ENCODE assay signal across 25 cellular contexts in the genomic region with DNA sequence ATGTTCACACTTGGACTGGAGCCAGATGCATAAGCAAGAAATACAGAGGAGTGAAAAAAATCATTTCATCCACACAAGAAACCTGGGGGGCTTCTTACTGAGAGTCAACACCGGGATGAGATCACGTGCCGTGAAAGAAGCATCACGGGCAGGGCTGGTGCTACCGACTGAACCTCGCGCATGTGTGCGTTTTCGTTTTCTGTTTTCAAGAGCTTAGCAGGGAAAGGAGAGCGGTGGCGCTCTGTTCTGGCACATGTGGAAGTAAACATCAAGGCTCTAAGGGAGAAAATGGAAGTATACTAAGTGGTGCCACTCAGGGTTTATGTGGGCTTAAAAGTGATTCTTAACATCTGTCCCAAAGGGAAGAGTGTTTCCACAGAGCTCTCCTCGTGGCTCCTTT. TPM values are rescaled to one million over a fixed set of nuclear protein-coding genes. Genes with fewer than 3 reads are reported as not detected.
DNase-seq lines count a peak whose midpoint lies in the region; ATAC-seq, FAIRE-seq and TF ChIP-seq lines count a peak whose summit lies in the region.
"Had no signal": no experiment of that assay in that cellular context is flagged by ENCODE, and none has a peak within 500 bp of the region (broad histone marks: within the 10 kb centered on the region; RNA-seq: fewer than 3 reads in every experiment).

No MANE protein-coding gene starts in this region.

- H3K4me1 ChIP-seq in left lung (peaks cover 34 to 46% of the 10 kb centered on the region in 2 donors), skeletal muscle satellite cell (ENCODE audit: control insufficient read depth, insufficient read depth, low read length) (peaks cover 72% of the 10 kb centered on the region), heart right ventricle (peaks cover 33 to 96% (median 71%) of the 10 kb centered on the region in 9 donors)

- peak overlapping the region; percentile 54 for H3K27ac Mint-ChIP-seq in CD4-positive, alpha-beta T cell
- H3K27ac Mint-ChIP-seq in activated T-helper 2 cell treated with anti-CD3 and anti-CD28 coated beads, Interferon-gamma antibody, Interleukin-2, Interleukin-4, amounts not matched to agents 10 μg/mL and 5 μg/mL and 100 μg/mL, durations not matched to agents 14 hours and 24 hours and 36 hours = peak overlapping the region; percentile 74

- H3K27me3 ChIP-seq in CD4-positive, alpha-beta T cell (ENCODE audit: control insufficient read depth, insufficient read depth, low read length) = no peaks in the 10 kb centered on the region
- H3K27me3 ChIP-seq in left lung (no peaks in the 10 kb centered on the region), skeletal muscle satellite cell (ENCODE audit: control insufficient read depth, insufficient read depth, low read length) (no peaks in the 10 kb centered on the region), WERI-Rb-1 (ENCODE audit: insufficient read depth, low read depth, severe bottlenecking) (no peaks in the 10 kb centered on the region), heart right ventricle (no peaks in the 10 kb centered on the region)
- H3K27me3 ChIP-seq: colonic mucosa, esophagus muscularis mucosa, heart left ventricle had no signal

- no peak for ATAC-seq in CD4-positive, alpha-beta T cell (ENCODE audit: poor library complexity)
- ATAC-seq in left lung = peak; percentile 11
- ATAC-seq in heart right ventricle = no peak
- ATAC-seq: activated T-cell treated with anti-CD3 and anti-CD28 coated beads, Interleukin-2, amount 50 U/mL, for 4 hours; GM23338; heart left ventricle; mucosa of descending colon had no signal

- H3K27ac ChIP-seq in CD4-positive, alpha-beta T cell (ENCODE audit: low read depth, low read length) = no peak overlapping the region
- H3K27ac ChIP-seq in left lung = no peak overlapping the region
- H3K27ac ChIP-seq in WERI-Rb-1 = no peak overlapping the region
- H3K27ac ChIP-seq in heart right ventricle = peak overlapping the region in 5 of 10 donors; percentile 6 to 84 (median 39)
- H3K27ac ChIP-seq: colonic mucosa, HL-60, PC-9 had no signal

- CTCF ChIA-PET in CD4-positive, alpha-beta T cell (lab: Charles Lee) = no interaction called here

- no peak for TF ChIP-seq CTCF in CD4-positive, alpha-beta T cell (IDR thresholded peaks at IDR 0.05)
- TF ChIP-seq CTCF in left lung (IDR thresholded peaks at IDR 0.05) (no peak), WERI-Rb-1 (IDR thresholded peaks at IDR 0.05; ENCODE audit: low read depth, low read length) (no peak), heart right ventricle (IDR thresholded peaks at IDR 0.05) (no peak)

- no peak for FAIRE-seq in urothelium cell line (lab: Jason Lieb, UNC)
- FAIRE-seq: GM12892 had no signal

- intact Hi-C loops in CD4-positive, alpha-beta T cell (cut with DNase I, micrococcal nuclease) = loop anchor here in 1 of 2 experiments (5.0 kb wide), 1 partner anchor 60 kb away; no protein-coding TSS in a partner anchor
- intact Hi-C loops in activated T-helper 2 cell treated with anti-CD3 and anti-CD28 coated beads, Interferon-gamma antibody, Interleukin-2, Interleukin-4, amounts not matched to agents 10 μg/mL and 5 μg/mL and 100 μg/mL, durations not matched to agents 14 hours and 24 hours and 36 hours (cut with micrococcal nuclease) = loop anchor here (5.0 kb wide), 1 partner anchor 35 kb away; no protein-coding TSS in a partner anchor
- intact Hi-C loops in left lung (cut with DNase I) = no loop called here
- intact Hi-C loops in heart right ventricle (cut with DNase I) = loop anchor here in 1 of 10 donors (10.0 kb wide), 1 partner anchor 47 kb away; no protein-coding TSS in a partner anchor

- no peaks in the 10 kb centered on the region for H3K9me3 ChIP-seq in CD4-positive, alpha-beta T cell (ENCODE audit: control insufficient read depth, low read length)
- no peaks in the 10 kb centered on the region for H3K9me3 ChIP-seq in left lung
- no peaks in the 10 kb centered on the region for H3K9me3 ChIP-seq in skeletal muscle satellite cell (replicated peaks; ENCODE audit: low read length)
- no peaks in the 10 kb centered on the region for H3K9me3 ChIP-seq in WERI-Rb-1 (ENCODE audit: severe bottlenecking)
- H3K9me3 ChIP-seq in heart right ventricle = no peaks in the 10 kb centered on the region
- H3K9me3 ChIP-seq: colonic mucosa, esophagus muscularis mucosa, heart left ventricle, mucosa of descending colon, SK-N-SH had no signal

- peaks cover 51% of the 10 kb centered on the region for H3K36me3 Mint-ChIP-seq in CD4-positive, alpha-beta T cell (ENCODE audit: low read depth)
- H3K36me3 Mint-ChIP-seq in activated T-helper 2 cell treated with anti-CD3 and anti-CD28 coated beads, Interferon-gamma antibody, Interleukin-2, Interleukin-4, amounts not matched to agents 10 μg/mL and 5 μg/mL and 100 μg/mL, durations not matched to agents 14 hours and 24 hours and 36 hours (ENCODE audit: low read depth) = peaks cover 44% of the 10 kb centered on the region

- peak overlapping the region; percentile 3 for H3K9ac ChIP-seq in skeletal muscle satellite cell (ENCODE audit: low read depth, low read length)
- H3K9ac ChIP-seq: SK-N-SH had no signal

- no peaks in the 10 kb centered on the region for H3K9me3 Mint-ChIP-seq in CD4-positive, alpha-beta T cell
- H3K9me3 Mint-ChIP-seq in activated T-helper 2 cell treated with anti-CD3 and anti-CD28 coated beads, Interferon-gamma antibody, Interleukin-2, Interleukin-4, amounts not matched to agents 10 μg/mL and 5 μg/mL and 100 μg/mL, durations not matched to agents 14 hours and 24 hours and 36 hours = no peaks in the 10 kb centered on the region
- H3K9me3 Mint-ChIP-seq: activated T-cell treated with anti-CD3 and anti-CD28 coated beads, Interleukin-2, amount 50 U/mL, for 4 hours; GM23338 had no signal

- no peaks in the 10 kb centered on the region for H3K27me3 Mint-ChIP-seq in CD4-positive, alpha-beta T cell
- H3K27me3 Mint-ChIP-seq in activated T-helper 2 cell treated with anti-CD3 and anti-CD28 coated beads, Interferon-gamma antibody, Interleukin-2, Interleukin-4, amounts not matched to agents 10 μg/mL and 5 μg/mL and 100 μg/mL, durations not matched to agents 14 hours and 24 hours and 36 hours (ENCODE audit: low read depth) = no peaks in the 10 kb centered on the region

- H3K4me1 Mint-ChIP-seq in CD4-positive, alpha-beta T cell (ENCODE audit: low read depth) = peaks cover 89% of the 10 kb centered on the region
- peaks cover 44% of the 10 kb centered on the region for H3K4me1 Mint-ChIP-seq in activated T-helper 2 cell treated with anti-CD3 and anti-CD28 coated beads, Interferon-gamma antibody, Interleukin-2, Interleukin-4, amounts not matched to agents 10 μg/mL and 5 μg/mL and 100 μg/mL, durations not matched to agents 14 hours and 24 hours and 36 hours (ENCODE audit: low read depth)

- 84 to 90% methylated on average over 12 of the region's 12 CpGs for WGBS in heart right ventricle, 2 donors

- H3K4me2 ChIP-seq in skeletal muscle satellite cell (ENCODE audit: low read length) = peak overlapping the region; percentile 10
- H3K4me2 ChIP-seq: GM23338, PC-9, SK-N-SH had no signal

- POLR2A ChIA-PET in CD4-positive, alpha-beta T cell (lab: Charles Lee) = no interaction called here

- no peak overlapping the region for H3K4me3 Mint-ChIP-seq in CD4-positive, alpha-beta T cell
- H3K4me3 Mint-ChIP-seq in activated T-helper 2 cell treated with anti-CD3 and anti-CD28 coated beads, Interferon-gamma antibody, Interleukin-2, Interleukin-4, amounts not matched to agents 10 μg/mL and 5 μg/mL and 100 μg/mL, durations not matched to agents 14 hours and 24 hours and 36 hours (ENCODE audit: low read depth) = no peak overlapping the region
- H3K4me3 Mint-ChIP-seq: activated T-cell treated with anti-CD3 and anti-CD28 coated beads, Interleukin-2, amount 50 U/mL, for 4 hours; GM23338 had no signal

- no peak overlapping the region for H3K4me3 ChIP-seq in left lung
- H3K4me3 ChIP-seq in skeletal muscle satellite cell (ENCODE audit: low read length) = peak overlapping the region; percentile 29
- no peak overlapping the region for H3K4me3 ChIP-seq in WERI-Rb-1 (ENCODE audit: low read depth, low read length)
- H3K4me3 ChIP-seq in heart right ventricle = no peak overlapping the region
- H3K4me3 ChIP-seq: colonic mucosa, esophagus muscularis mucosa, GM23338, heart left ventricle, mucosa of descending colon, PC-9 had no signal

- no peak for DNase-seq in CD4-positive, alpha-beta T cell
- DNase-seq in activated T-helper 2 cell treated with anti-CD3 and anti-CD28 coated beads, Interferon-gamma antibody, Interleukin-2, Interleukin-4, amounts not matched to agents 10 μg/mL and 5 μg/mL and 100 μg/mL, durations not matched to agents 14 hours and 24 hours and 36 hours (ENCODE audit: low spot score) = no peak
- DNase-seq in left lung = no peak
- DNase-seq in WERI-Rb-1 = no peak
- no peak for DNase-seq in heart right ventricle
- DNase-seq in urothelium cell line (ENCODE audit: low spot score) = no peak
- no peak for DNase-seq in KG1 (lab: John Stamatoyannopoulos, UW)
- DNase-seq: activated CD4-positive, alpha-beta T cell treated with anti-CD3 and anti-CD28 coated beads, Interleukin-2, amount 50 U/mL, for 4 hours; activated T-cell treated with anti-CD3 and anti-CD28 coated beads, Interleukin-2, amount 50 U/mL, for 4 hours; Calu3; colonic mucosa; GF-D8; heart left ventricle; KBM-7; mucosa of descending colon; NCI-H1092 treated with DMSO at 0.1 percent for 48 hours; NCI-H774; PC-9; SK-N-SH; stimulated activated naive CD4-positive, alpha-beta T cell had no signal

- H3K36me3 ChIP-seq in left lung = no peaks in the 10 kb centered on the region
- H3K36me3 ChIP-seq in skeletal muscle satellite cell (ENCODE audit: insufficient read depth, low read length) = peaks cover 9% of the 10 kb centered on the region
- H3K36me3 ChIP-seq in WERI-Rb-1 = peaks cover 34% of the 10 kb centered on the region
- peaks cover 0 to 13% (median 0%) of the 10 kb centered on the region in 9 donors for H3K36me3 ChIP-seq in heart right ventricle
- H3K36me3 ChIP-seq: colonic mucosa, esophagus muscularis mucosa, heart left ventricle had no signal

RNA-seq across cellular contexts. Expression of a gene that starts 55.9 kb away (rescaled TPM):
- 10 to 100 TPM; 10.5 to 11.3 TPM for total RNA-seq in CD4-positive, alpha-beta T cell
- 66.6 and 69.8 TPM in 2 replicates for total RNA-seq in activated T-helper 2 cell treated with anti-CD3 and anti-CD28 coated beads, Interferon-gamma antibody, Interleukin-2, Interleukin-4, amounts not matched to agents 10 μg/mL and 5 μg/mL and 100 μg/mL, durations not matched to agents 14 hours and 24 hours and 36 hours
- total RNA-seq in left lung (10 to 100 TPM; 40.2 to 54.5 TPM), heart right ventricle (10 to 100 TPM; 20.8 to 46.1 (median 30.3) TPM)
- 31.9 and 32.8 TPM in 2 replicates for total RNA-seq in skeletal muscle satellite cell (2012; rRNA removed)
- polyA plus RNA-seq in heart right ventricle = 10 to 100 TPM; 14.5 to 28.2 TPM
